8 cellular contexts compared by ENCODE assay signal in genomic region chr6:39980839-39981580, GRCh38. TPM values are rescaled to one million over a fixed set of nuclear protein-coding genes. Genes with fewer than 3 reads are reported as not detected.
DNase-seq lines count a peak whose midpoint lies in the region; ATAC-seq and TF ChIP-seq lines count a peak whose summit lies in the region.

No MANE protein-coding gene starts in this region.

- H3K9me3 ChIP-seq in BE2C (no peaks in the 10 kb centered on the region), breast epithelium (no peaks in the 10 kb centered on the region), transverse colon (no peaks in the 10 kb centered on the region), vagina (no peaks in the 10 kb centered on the region)

- in situ Hi-C loops in transverse colon (cut with MboI; ENCODE audit: low pct_ligation_motif_present in 1 of 4, low pct_unique_long_range_greater_than_20kb in 1 of 4, low sequenced_read_pairs in 3 of 4) = loop anchor here in 3 of 4 donors (10.0 to 25.0 kb wide), 2 partner anchors 334 to 1056 kb away; partner anchors contain the start of genes TSPO2 (in 1 of the 3) and UNC5CL (in 1 of the 3)

- ATAC-seq in HG03342 (IDR thresholded peaks at IDR 0.05; ENCODE audit: unreplicated experiment) = no peak

- H3K4me3 ChIP-seq in BE2C (ENCODE audit: low read depth, low read length) = no peak overlapping the region
- H3K4me3 ChIP-seq in breast epithelium = no peak overlapping the region
- no peak overlapping the region for H3K4me3 ChIP-seq in kidney epithelial cell (ENCODE audit: low read depth, low read length)
- no peak overlapping the region for H3K4me3 ChIP-seq in transverse colon
- H3K4me3 ChIP-seq in vagina = no peak overlapping the region

- no peak for TF ChIP-seq EP300 in transverse colon (IDR thresholded peaks at IDR 0.05; ENCODE audit: low read depth)

- TF ChIP-seq POLR2A in breast epithelium (IDR thresholded peaks at IDR 0.05) (no peak), transverse colon (IDR thresholded peaks at IDR 0.05) (no peak), vagina (IDR thresholded peaks at IDR 0.05) (no peak)

- WGBS in transverse colon (ENCODE audit: low coverage in 1 of 2), 2 donors = 45 to 62% methylated on average over 3 of the region's 3 CpGs

- H3K4me1 ChIP-seq in BE2C (no peaks in the 10 kb centered on the region), breast epithelium (no peaks in the 10 kb centered on the region), transverse colon (peaks cover 0 to 38% (median 4%) of the 10 kb centered on the region in 4 donors), vagina (peaks cover 9% of the 10 kb centered on the region)

- DNase-seq in BE2C = peak; percentile 20
- DNase-seq in GM19240 (ENCODE audit: insufficient read length, low spot score) = peak; percentile 22
- peak; percentile 28 for DNase-seq in NCI-H460 (ENCODE audit: extremely low read depth, low read depth)
- DNase-seq in breast epithelium (ENCODE audit: low spot score in 2 of 2) = peak in 1 of 2 donors; percentile 20
- DNase-seq in kidney epithelial cell (ENCODE audit: low read depth) = no peak
- peak; percentile 20 for DNase-seq in transverse colon
- DNase-seq in vagina (ENCODE audit: extremely low spot score in 2 of 2) = no peak

- TF ChIP-seq CTCF in BE2C (IDR thresholded peaks at IDR 0.05; ENCODE audit: low read depth, low read length) = peak; percentile 62
- peak in 2 of 3 donors; percentile 47 to 59 for TF ChIP-seq CTCF in breast epithelium (IDR thresholded peaks at IDR 0.05)
- TF ChIP-seq CTCF in kidney epithelial cell (IDR thresholded peaks at IDR 0.05; ENCODE audit: insufficient read depth, low read length, poor library complexity, severe bottlenecking) = peak; percentile 68
- TF ChIP-seq CTCF in transverse colon (IDR thresholded peaks at IDR 0.05) = peak; percentile 47 to 78 (median 48)
- peak in 1 of 3 experiments; percentile 24 for TF ChIP-seq CTCF in vagina (IDR thresholded peaks at IDR 0.05)

- H3K27ac ChIP-seq in breast epithelium = peak overlapping the region; percentile 33 to 64
- peak overlapping the region in 2 of 4 donors; percentile 27 to 52 for H3K27ac ChIP-seq in transverse colon
- no peak overlapping the region for H3K27ac ChIP-seq in vagina

- no peaks in the 10 kb centered on the region for H3K36me3 ChIP-seq in BE2C
- no peaks in the 10 kb centered on the region for H3K36me3 ChIP-seq in breast epithelium
- no peaks in the 10 kb centered on the region for H3K36me3 ChIP-seq in kidney epithelial cell (ENCODE audit: control insufficient read depth, insufficient read depth, low read length)
- H3K36me3 ChIP-seq in transverse colon = no peaks in the 10 kb centered on the region
- H3K36me3 ChIP-seq in vagina = no peaks in the 10 kb centered on the region

- intact Hi-C loops in breast epithelium (cut with DNase I; ENCODE audit: low total_unique reads) = no loop called here
- intact Hi-C loops in transverse colon (cut with DNase I; ENCODE audit: low total_unique reads) = loop anchor here (5.0 kb wide), 1 partner anchor 326 kb away; no protein-coding TSS in a partner anchor
- intact Hi-C loops in vagina (cut with DNase I) = no loop called here

- H3K27me3 ChIP-seq in BE2C (no peaks in the 10 kb centered on the region), breast epithelium (no peaks in the 10 kb centered on the region), kidney epithelial cell (ENCODE audit: control insufficient read depth, insufficient read depth, low read length) (no peaks in the 10 kb centered on the region), transverse colon (no peaks in the 10 kb centered on the region), vagina (no peaks in the 10 kb centered on the region)

RNA-seq across cellular contexts. Expression of gene MOCS1, which starts 46.7 kb away (rescaled TPM):
- 2.5 TPM for polyA plus RNA-seq in BE2C (2012; ENCODE audit: insufficient read depth, insufficient read length, low read depth)
- total RNA-seq in NCI-H460 (2014; rRNA removed; shearing (Covaris generic)) = 1.2 and 1.4 TPM in 2 replicates
- 0.56 and 1.0 TPM in 2 replicates for polyA plus RNA-seq in NCI-H460 (2014; cell fraction: nucleus; rRNA removed)
- total RNA-seq in breast epithelium = 10 to 100 TPM; 23.6 to 78.9 (median 25.3) TPM
- total RNA-seq in kidney epithelial cell = 12.9 and 15.0 TPM in 2 replicates
- total RNA-seq in transverse colon = 10 to 100 TPM; 20.6 to 58.3 (median 42.3) TPM
- total RNA-seq in vagina = 14.7 TPM

Comparison
In these comparisons a context has a peak if more than half of its experiments do, and no peak if none do; other contexts are left out.
1. DNase-seq: peak in BE2C (single experiment), GM19240 (single experiment), NCI-H460 (single experiment) and transverse colon (single experiment); none in kidney epithelial cell (single experiment) and vagina (0 of 2).